2 cellular contexts compared by ENCODE assay signal in genomic region chr7:141383356-141383755, GRCh38.
A peak's percentile ranks its signal among the peaks of the same experiment; 100 is the strongest.
DNase-seq lines count a peak whose midpoint lies in the region; ATAC-seq, FAIRE-seq and TF ChIP-seq lines count a peak whose summit lies in the region.
"Not testable (repeated sequence)": the region's sequence is repeated elsewhere in the genome, so short reads cannot be mapped to it uniquely, and the experiment has no call there.

No MANE protein-coding gene starts in this region.

- peaks cover 8 to 16% of the 10 kb centered on the region in 2 experiments for H3K27me3 ChIP-seq in K562 (ENCODE audit: control insufficient read depth in 2 of 2, insufficient read depth in 2 of 2, low read length in 2 of 2)

- not testable (repeated sequence) for TF ChIP-seq CTCF in HEK293 (tag by site-specific recombination; IDR thresholded peaks at IDR 0.05); K562 (IDR thresholded peaks at IDR 0.05 in 2 of 3, conservative IDR thresholded peaks at IDR 0.05 in 1 of 3; ENCODE audit: insufficient read depth in 2 of 3, low read depth in 1 of 3, low read length in 3 of 3)

- H3K4me2 ChIP-seq in K562 (ENCODE audit: insufficient read depth, low read length) = not testable (repeated sequence)

- ATAC-seq in K562 = not testable (repeated sequence)

- H4K20me1 ChIP-seq in K562 (replicated peaks; ENCODE audit: control insufficient read depth, insufficient read depth, low read length) = not testable (repeated sequence)

- not testable (repeated sequence) for H3K9ac ChIP-seq in K562 (ENCODE audit: insufficient read depth in 1 of 2, low read depth in 2 of 2, low read length in 2 of 2)

- not testable (repeated sequence) for H3K4me1 ChIP-seq in HEK293 (ENCODE audit: control insufficient read depth, insufficient read depth, low read length); K562 (replicated peaks in 1 of 2; ENCODE audit: control insufficient read depth in 2 of 2, insufficient read depth in 2 of 2, low read length in 2 of 2)

- not testable (repeated sequence) for H3K79me2 ChIP-seq in K562 (ENCODE audit: control insufficient read depth, insufficient read depth, low read length)

- intact Hi-C loops in K562 (cut with micrococcal nuclease) = not testable (repeated sequence)

- not testable (repeated sequence) for H3K9me3 ChIP-seq in HEK293 (ENCODE audit: control insufficient read depth, insufficient read depth, low read depth, low read length); K562 (replicated peaks; ENCODE audit: control insufficient read depth, insufficient read depth, low read depth, low read length)

- H3K4me3 ChIP-seq in HEK293 (ENCODE audit: low read depth, low read length); K562: not testable (repeated sequence)

- not testable (repeated sequence) for TF ChIP-seq EP300 in K562 (IDR thresholded peaks at IDR 0.05; ENCODE audit: low read length)

- H2AFZ ChIP-seq in K562 (ENCODE audit: low read depth, low read length) = not testable (repeated sequence)

- H3K27ac ChIP-seq in HEK293 (ENCODE audit: extremely low read depth, low read depth, low read length); K562 (ENCODE audit: extremely low read depth, low read depth, low read length): not testable (repeated sequence)

- not testable (repeated sequence) for FAIRE-seq in K562 (lab: Jason Lieb, UNC)

- not testable (repeated sequence) for H3K36me3 ChIP-seq in HEK293 (ENCODE audit: control insufficient read depth in 2 of 2, insufficient read depth in 1 of 2, low read length in 2 of 2); K562 (ENCODE audit: control insufficient read depth, insufficient read depth, low read length)

- not testable (repeated sequence) for TF ChIP-seq POLR2A in K562 (conservative IDR thresholded peaks at IDR 0.05)

- CTCF ChIA-PET in HEK293 (lab: Yijun Ruan, JAX); K562 (lab: Yijun Ruan, JAX; ENCODE audit: low intra/inter-chr PET ratio): not testable (repeated sequence)

- H3K9me1 ChIP-seq in K562 (ENCODE audit: control insufficient read depth, insufficient read depth, low read length) = not testable (repeated sequence)

- 0% methylated on average over 2 of the region's 3 CpGs for WGBS in K562 (ENCODE audit: insufficient coverage, low coverage, missing lambda C conversion rate)

- not testable (repeated sequence) for BruUV-seq in K562 (replicated peaks; lab: Mats Ljungman, UMichigan)

- not testable (repeated sequence) for TF ChIP-seq RAD21 in K562 (CRISPR knock-in tag; conservative IDR thresholded peaks at IDR 0.05 in 1 of 2, IDR thresholded peaks at IDR 0.05 in 1 of 2)

- POLR2A ChIA-PET in HEK293 (lab: Yijun Ruan, JAX) = not testable (repeated sequence)
- POLR2A ChIA-PET in K562 (lab: Yijun Ruan, JAX) = interaction anchor here (0.9 kb wide), 1 partner anchor 82 kb away, joined by 4 read pairs; no protein-coding TSS in a partner anchor

- in situ Hi-C loops in K562 (cut with MboI) = not testable (repeated sequence)

- DNase-seq in K562 (ENCODE audit: extremely low read depth in 1 of 4, low spot score in 3 of 4) = not testable (repeated sequence)

TF ChIP-seq in HEK293, 187 proteins besides CTCF, POLR2A, EP300 and RAD21:
- TF ChIP-seq ZNF580 (tag by site-specific recombination; IDR thresholded peaks at IDR 0.05) (peak; percentile 37; the same call in 1 of the 2 replicates), ZNF146 (tag by site-specific recombination; IDR thresholded peaks at IDR 0.05) (peak; percentile 57; the same call in 1 of the 2 replicates)
TF ChIP-seq in HEK293: peak in this region for 2; not testable (repeated sequence) for 185.

TF ChIP-seq in K562, 482 proteins besides CTCF, POLR2A, EP300 and RAD21:
- peak; percentile 55 for TF ChIP-seq ZNF146 (CRISPR knock-in tag; IDR thresholded peaks at IDR 0.05; ENCODE audit: unreplicated experiment)
TF ChIP-seq in K562: peak in this region for 1; not testable (repeated sequence) for 481.
